16 cellular contexts compared by ENCODE assay signal in genomic region chr11:12715131-12715530, GRCh38. TPM values are rescaled to one million over a fixed set of nuclear protein-coding genes. Genes with fewer than 3 reads are reported as not detected.
A peak's percentile ranks its signal among the peaks of the same experiment; 100 is the strongest.
DNase-seq lines count a peak whose midpoint lies in the region; TF ChIP-seq lines count a peak whose summit lies in the region.
"Had no signal": no experiment of that assay in that cellular context is flagged by ENCODE, and none has a peak within 500 bp of the region (broad histone marks: within the 10 kb centered on the region; RNA-seq: fewer than 3 reads in every experiment).

No MANE protein-coding gene starts in this region.

- H3K9me3 ChIP-seq in mammary epithelial cell (replicated peaks; ENCODE audit: insufficient read depth, low read length): no peaks in the 10 kb centered on the region
- no peaks in the 10 kb centered on the region for H3K9me3 ChIP-seq in neuronal stem cell (replicated peaks in 1 of 2; ENCODE audit: control insufficient read depth in 2 of 2, insufficient read depth in 1 of 2, low read depth in 1 of 2, low read length in 2 of 2)
- no peaks in the 10 kb centered on the region for H3K9me3 ChIP-seq in transverse colon
- H3K9me3 ChIP-seq: BLaER1, HAP-1 had no signal

- intact Hi-C loops in MCF 10A (cut with micrococcal nuclease): no loop called here
- intact Hi-C loops in mammary epithelial cell (cut with micrococcal nuclease): no loop called here
- intact Hi-C loops in transverse colon (cut with DNase I; ENCODE audit: low total_unique reads): no loop called here

- no peak overlapping the region for H4K91ac ChIP-seq in neuronal stem cell (ENCODE audit: low read depth, low read length, poor library complexity)

- H3K18ac ChIP-seq in mesendoderm (ENCODE audit: low read length) (peak overlapping the region; percentile 52), neuronal stem cell (ENCODE audit: low read length) (peak overlapping the region; percentile 21)

- WGBS in mammary epithelial cell (ENCODE audit: low coverage, missing lambda C conversion rate): 100% methylated on average over 3 of the region's 4 CpGs
- no CpG with 5 or more reads among the region's 4 CpGs for WGBS in mesendoderm (ENCODE audit: extremely low coverage, insufficient coverage, low lambda C conversion rate)
- WGBS in neuronal stem cell (ENCODE audit: extremely low coverage in 2 of 2, insufficient read length in 2 of 2, insufficient replicate concordance in 1 of 2), 2 donors: no CpG with 5 or more reads among the region's 4 CpGs
- WGBS in transverse colon (ENCODE audit: low coverage in 1 of 2), 2 donors: 80 to 84% methylated on average over 2 to 4 of the region's 4 CpGs

- no peak for TF ChIP-seq POLR2A in transverse colon (IDR thresholded peaks at IDR 0.05)

- no peak overlapping the region for H3K4me3 ChIP-seq in mammary epithelial cell (replicated peaks in 1 of 3; ENCODE audit: insufficient read depth in 1 of 3, low read depth in 2 of 3, low read length in 3 of 3)
- no peak overlapping the region for H3K4me3 ChIP-seq in mesendoderm (ENCODE audit: low read length)
- no peak overlapping the region for H3K4me3 ChIP-seq in neuronal stem cell (ENCODE audit: low read length in 2 of 2)
- no peak overlapping the region for H3K4me3 ChIP-seq in transverse colon
- H3K4me3 ChIP-seq: BLaER1, GM12878, HAP-1 had no signal

- H3K9ac ChIP-seq in mammary epithelial cell (ENCODE audit: insufficient read depth, low read length) (no peak overlapping the region), mesendoderm (ENCODE audit: low read length) (no peak overlapping the region), neuronal stem cell (ENCODE audit: low read depth, low read length, poor library complexity) (no peak overlapping the region)
- H3K9ac ChIP-seq: BLaER1 had no signal

- no peak overlapping the region for H2BK12ac ChIP-seq in neuronal stem cell (ENCODE audit: low read length)

- no peaks in the 10 kb centered on the region for H3K27me3 Mint-ChIP-seq in MCF 10A (ENCODE audit: insufficient read depth, unreplicated experiment)

- H2AFZ ChIP-seq in mammary epithelial cell (ENCODE audit: low read depth, low read length) (no peak overlapping the region), neuronal stem cell (ENCODE audit: low read length) (no peak overlapping the region)

- BruUV-seq in MCF 10A (replicated peaks; lab: Mats Ljungman, UMichigan): no TSS peak
- BruUV-seq in mammary epithelial cell (replicated peaks; lab: Mats Ljungman, UMichigan): no TSS peak

- H3K36me3 Mint-ChIP-seq in MCF 10A (ENCODE audit: insufficient read depth, unreplicated experiment): peaks cover 33% of the 10 kb centered on the region
- H3K36me3 Mint-ChIP-seq: CD14-positive monocyte; CD4-positive, alpha-beta memory T cell had no signal

- H3K4me1 Mint-ChIP-seq in MCF 10A (ENCODE audit: insufficient read depth, unreplicated experiment): peaks cover 42% of the 10 kb centered on the region
- H3K4me1 Mint-ChIP-seq: CD14-positive monocyte had no signal

- H2BK15ac ChIP-seq in mesendoderm (replicated peaks; ENCODE audit: low read depth) (no peak overlapping the region), neuronal stem cell (ENCODE audit: low read length) (no peak overlapping the region)

- no peak overlapping the region for H3K23ac ChIP-seq in mesendoderm (ENCODE audit: low read length)
- no peak overlapping the region for H3K23ac ChIP-seq in neuronal stem cell (ENCODE audit: low read depth, low read length, poor library complexity)

- no peak overlapping the region for H3K56ac ChIP-seq in mesendoderm (ENCODE audit: low read length)

- in situ Hi-C loops in mammary epithelial cell (cut with MboI; ENCODE audit: low sequenced_read_pairs in 2 of 2) (no loop called here), transverse colon (cut with MboI; ENCODE audit: low pct_ligation_motif_present in 1 of 4, low pct_unique_long_range_greater_than_20kb in 1 of 4, low sequenced_read_pairs in 3 of 4) (no loop called here)

- H3K36me3 ChIP-seq in mammary epithelial cell (ENCODE audit: insufficient read depth, low read length): no peaks in the 10 kb centered on the region
- no peaks in the 10 kb centered on the region for H3K36me3 ChIP-seq in mesendoderm (ENCODE audit: control insufficient read depth, insufficient read depth, low read length)
- H3K36me3 ChIP-seq in neuronal stem cell (replicated peaks in 1 of 2; ENCODE audit: control insufficient read depth in 2 of 2, insufficient read depth in 2 of 2, low read length in 2 of 2): peaks cover 4 to 18% of the 10 kb centered on the region in 2 donors
- no peaks in the 10 kb centered on the region for H3K36me3 ChIP-seq in transverse colon
- H3K36me3 ChIP-seq: BLaER1, HAP-1 had no signal

- no peak overlapping the region for H2BK5ac ChIP-seq in mesendoderm (ENCODE audit: low read length)
- H2BK5ac ChIP-seq in neuronal stem cell (ENCODE audit: low read length): no peak overlapping the region

- H2AK5ac ChIP-seq in mesendoderm (ENCODE audit: low read length) (no peak overlapping the region), neuronal stem cell (ENCODE audit: low read depth, low read length) (no peak overlapping the region)

- dilution Hi-C loops in mammary epithelial cell (cut with HindIII; ENCODE audit: low sequenced_read_pairs): no loop called here

- H3K9me3 Mint-ChIP-seq in MCF 10A (ENCODE audit: unreplicated experiment): no peaks in the 10 kb centered on the region
- H3K9me3 Mint-ChIP-seq: CD14-positive monocyte had no signal

- DNase-seq in MCF 10A (ENCODE audit: unreplicated experiment): no peak
- DNase-seq in mammary epithelial cell: no peak
- no peak for DNase-seq in mesendoderm
- no peak for DNase-seq in neuronal stem cell (ENCODE audit: low spot score)
- DNase-seq in transverse colon: no peak
- DNase-seq in HUDEP-2 (lab: John Stamatoyannopoulos, UW; ENCODE audit: unreplicated experiment in 76 of 76): no peak
- DNase-seq in mucosa of gallbladder (ENCODE audit: low spot score): no peak
- no peak for DNase-seq in NCI-H345 treated with DMSO at 0.1 percent for 48 hours (lab: John Stamatoyannopoulos, UW; ENCODE audit: unreplicated experiment)
- DNase-seq: 8988T; CD4-positive, alpha-beta memory T cell; DMS79 treated with DMSO at 0.1 percent for 48 hours; IMR-90 had no signal

- H3K4me2 ChIP-seq in mammary epithelial cell (ENCODE audit: insufficient read depth, low read depth, low read length) (no peak overlapping the region), mesendoderm (ENCODE audit: low read length) (no peak overlapping the region), neuronal stem cell (ENCODE audit: insufficient read depth, low read length, poor library complexity, severe bottlenecking) (no peak overlapping the region)
- H3K4me2 ChIP-seq: BLaER1 had no signal

- no peak overlapping the region for H3K4me3 Mint-ChIP-seq in MCF 10A (ENCODE audit: unreplicated experiment)
- H3K4me3 Mint-ChIP-seq: CD14-positive monocyte; CD4-positive, alpha-beta memory T cell had no signal

- H3K27ac ChIP-seq in mammary epithelial cell (ENCODE audit: insufficient read depth, low read depth, low read length): no peak overlapping the region
- H3K27ac ChIP-seq in mesendoderm (ENCODE audit: low read depth, low read length): no peak overlapping the region
- no peak overlapping the region for H3K27ac ChIP-seq in neuronal stem cell (replicated peaks; ENCODE audit: low read length)
- H3K27ac ChIP-seq in transverse colon: no peak overlapping the region
- H3K27ac ChIP-seq: BLaER1 had no signal

- H3K79me2 ChIP-seq in mammary epithelial cell (ENCODE audit: insufficient read depth, low read length) (peaks cover 97% of the 10 kb centered on the region), mesendoderm (ENCODE audit: control insufficient read depth, insufficient read depth, low read length) (peaks cover 87% of the 10 kb centered on the region)

- H4K8ac ChIP-seq in mesendoderm (ENCODE audit: low read depth, low read length) (no peak overlapping the region), neuronal stem cell (ENCODE audit: low read depth, low read length) (no peak overlapping the region)

- H3K4ac ChIP-seq in mesendoderm (ENCODE audit: low read depth, low read length): no peak overlapping the region
- no peak overlapping the region for H3K4ac ChIP-seq in neuronal stem cell (ENCODE audit: low read length)

- POLR2A ChIA-PET in MCF 10A (lab: Yijun Ruan, JAX): no interaction called here

- no peak overlapping the region for H3K14ac ChIP-seq in neuronal stem cell (ENCODE audit: low read length)

- H2BK120ac ChIP-seq in mesendoderm (ENCODE audit: low read depth, low read length) (no peak overlapping the region), neuronal stem cell (ENCODE audit: low read depth, low read length) (no peak overlapping the region)

- peak overlapping the region; percentile 22 for H3K27ac Mint-ChIP-seq in MCF 10A (ENCODE audit: low read depth, unreplicated experiment)
- H3K27ac Mint-ChIP-seq: CD14-positive monocyte; CD4-positive, alpha-beta memory T cell had no signal

- TF ChIP-seq CTCF in MCF 10A (IDR thresholded peaks at IDR 0.05; ENCODE audit: unreplicated experiment) (no peak), mammary epithelial cell (conservative IDR thresholded peaks at IDR 0.05 in 1 of 2, IDR thresholded peaks at IDR 0.05 in 1 of 2; ENCODE audit: extremely low read depth in 1 of 2, insufficient read depth in 1 of 2, low read depth in 1 of 2, low read length in 2 of 2) (no peak), transverse colon (IDR thresholded peaks at IDR 0.05) (no peak)

- CTCF ChIA-PET in MCF 10A (lab: Yijun Ruan, JAX): no interaction called here
- CTCF ChIA-PET in mammary epithelial cell (lab: Charles Lee; ENCODE audit: low non-redundant PET): no interaction called here

- H3K79me1 ChIP-seq in mesendoderm (ENCODE audit: low read length): peaks cover 51% of the 10 kb centered on the region
- H3K79me1 ChIP-seq in neuronal stem cell (ENCODE audit: low read depth, low read length): peaks cover 9% of the 10 kb centered on the region

- no peaks in the 10 kb centered on the region for H3K27me3 ChIP-seq in mammary epithelial cell (ENCODE audit: insufficient read depth, low read length)
- no peaks in the 10 kb centered on the region for H3K27me3 ChIP-seq in mesendoderm (ENCODE audit: insufficient read depth, low read length, poor library complexity)
- H3K27me3 ChIP-seq in neuronal stem cell (ENCODE audit: control insufficient read depth in 3 of 3, insufficient read depth in 3 of 3, low read depth in 1 of 3, low read length in 3 of 3): no peaks in the 10 kb centered on the region
- no peaks in the 10 kb centered on the region for H3K27me3 ChIP-seq in transverse colon
- H3K27me3 ChIP-seq: BLaER1 had no signal

- H3K4me1 ChIP-seq in mammary epithelial cell (ENCODE audit: insufficient read depth, low read length) (peaks cover 17% of the 10 kb centered on the region), mesendoderm (ENCODE audit: control insufficient read depth, low read depth, low read length) (peaks cover 16% of the 10 kb centered on the region), neuronal stem cell (ENCODE audit: control insufficient read depth in 2 of 2, insufficient read depth in 1 of 2, low read depth in 1 of 2, low read length in 2 of 2) (peaks cover 18 to 32% of the 10 kb centered on the region in 2 donors), transverse colon (peaks cover 0 to 3% (median 0%) of the 10 kb centered on the region in 4 donors)
- H3K4me1 ChIP-seq: HAP-1 had no signal

- no peak for TF ChIP-seq EP300 in transverse colon (IDR thresholded peaks at IDR 0.05; ENCODE audit: low read depth)

- H4K5ac ChIP-seq in mesendoderm (ENCODE audit: low read length): no peak overlapping the region

- H4K20me1 ChIP-seq in mammary epithelial cell (ENCODE audit: insufficient read depth, low read length): no peaks in the 10 kb centered on the region
- H4K20me1 ChIP-seq: BLaER1 had no signal

RNA-seq across cellular contexts. Expression of gene TEAD1, which starts 40.9 kb away (rescaled TPM):
- 91.0 and 123 TPM in 2 replicates for total RNA-seq in MCF 10A (2022)
- total RNA-seq in mammary epithelial cell: 100 to 1,000 TPM in 1 of 2 donors, 10 to 100 TPM in 1; 93.9 to 107 TPM
- 21.3 TPM for polyA plus RNA-seq in mammary epithelial cell
- polyA minus RNA-seq in mammary epithelial cell: 88.8 TPM
- 57.5 TPM for polyA plus RNA-seq in mesendoderm (2013, experiment 1 of 2)
- polyA plus RNA-seq in mesendoderm (2013, experiment 2 of 2): 58.2 TPM
- polyA plus RNA-seq in neuronal stem cell (2013, experiment 1 of 2): 57.7 TPM
- polyA plus RNA-seq in neuronal stem cell (2013, experiment 2 of 2): 58.5 TPM
- 100 to 1,000 TPM in 1 of 4 donors, 10 to 100 TPM in 3; 46.4 to 214 (median 61.2) TPM for total RNA-seq in transverse colon
- 88.8 TPM for total RNA-seq in mucosa of gallbladder
- polyA plus RNA-seq: CD14-positive monocyte had no signal
